ENCODE assay signal across 8 cellular contexts in genomic region chr2:198127627-198128026, GRCh38.
DNase-seq lines count a peak whose midpoint lies in the region; ATAC-seq and TF ChIP-seq lines count a peak whose summit lies in the region.

No MANE protein-coding gene starts in this region.

- H3K9me3 ChIP-seq in IMR-90 (ENCODE audit: control insufficient read depth, insufficient read depth, low read length) (no peaks in the 10 kb centered on the region), SK-N-MC (ENCODE audit: low read depth, low read length) (no peaks in the 10 kb centered on the region), ascending aorta (no peaks in the 10 kb centered on the region), hepatocyte (ENCODE audit: low read depth) (no peaks in the 10 kb centered on the region)

- DNase-seq in AML-193 (lab: John Stamatoyannopoulos, UW) (peak; percentile 50 to 51), IMR-90 (peak; percentile 71), SK-N-MC (ENCODE audit: low read depth, low spot score) (peak; percentile 22), ascending aorta (ENCODE audit: low spot score in 2 of 2) (no peak), hepatocyte (ENCODE audit: low spot score) (peak; percentile 76)
- peak; percentile 10 to 26 for DNase-seq in stimulated activated CD4-positive, alpha-beta T cell treated with anti-CD3 and anti-CD28 coated beads, Interleukin-15, amount 100 ng/mL, for 1 hour (ENCODE audit: low read depth in 1 of 2, low spot score in 1 of 2)

- no peak overlapping the region for H2AK9ac ChIP-seq in IMR-90 (replicated peaks; ENCODE audit: low read depth, low read length, poor library complexity)

- TF ChIP-seq RAD21 in IMR-90 (IDR thresholded peaks at IDR 0.05; ENCODE audit: low read length): peak; percentile 73

- no peak overlapping the region for H2BK15ac ChIP-seq in IMR-90 (ENCODE audit: low read depth, low read length)

- no peak overlapping the region for H3K14ac ChIP-seq in IMR-90 (replicated peaks; ENCODE audit: low read depth, low read length)

- dilution Hi-C loops in IMR-90 (cut with HindIII; ENCODE audit: low sequenced_read_pairs, unreplicated experiment): no loop called here

- H3K4ac ChIP-seq in IMR-90 (ENCODE audit: low read depth, low read length): no peak overlapping the region

- H3K36me3 ChIP-seq in IMR-90 (ENCODE audit: control insufficient read depth, insufficient read depth, low read length) (no peaks in the 10 kb centered on the region), SK-N-MC (ENCODE audit: insufficient read depth, low read length) (no peaks in the 10 kb centered on the region), ascending aorta (no peaks in the 10 kb centered on the region), hepatocyte (replicated peaks; ENCODE audit: insufficient read depth, low read depth) (no peaks in the 10 kb centered on the region)

- CTCF ChIA-PET in IMR-90 (lab: Yijun Ruan, JAX): interaction anchor here (0.6 to 1.4 kb wide), 11 partner anchors 8 to 735 kb away, joined by 3 to 5 read pairs (median 3); no protein-coding TSS in a partner anchor

- no peak overlapping the region for H2BK120ac ChIP-seq in IMR-90 (ENCODE audit: low read depth, low read length)

- no peaks in the 10 kb centered on the region for H3K4me1 ChIP-seq in IMR-90 (ENCODE audit: control insufficient read depth, insufficient read depth, low read length)
- H3K4me1 ChIP-seq in ascending aorta: peaks cover 0 to 6% of the 10 kb centered on the region in 2 donors
- no peaks in the 10 kb centered on the region for H3K4me1 ChIP-seq in hepatocyte (ENCODE audit: insufficient read depth)

- peak; percentile 61 for ATAC-seq in GM19035 (IDR thresholded peaks at IDR 0.05; ENCODE audit: unreplicated experiment)
- peak; percentile 85 for ATAC-seq in IMR-90 (ENCODE audit: low read depth)
- no peak for ATAC-seq in HG03521 (IDR thresholded peaks at IDR 0.05; ENCODE audit: unreplicated experiment)

- H2AFZ ChIP-seq in IMR-90 (replicated peaks; ENCODE audit: low read length, poor library complexity) (no peak overlapping the region), hepatocyte (no peak overlapping the region)

- H3K27me3 ChIP-seq in IMR-90 (ENCODE audit: control insufficient read depth, insufficient read depth, low read length) (no peaks in the 10 kb centered on the region), ascending aorta (no peaks in the 10 kb centered on the region), hepatocyte (peaks cover 8% of the 10 kb centered on the region)

- no peak overlapping the region for H2BK5ac ChIP-seq in IMR-90 (ENCODE audit: low read depth, low read length, poor library complexity, severe bottlenecking)

- H3K79me2 ChIP-seq in hepatocyte: no peaks in the 10 kb centered on the region

- H3K9me2 ChIP-seq in hepatocyte (replicated peaks; ENCODE audit: insufficient read depth): no peaks in the 10 kb centered on the region

- no peak overlapping the region for H4K5ac ChIP-seq in IMR-90 (ENCODE audit: low read depth, low read length)

- intact Hi-C loops in IMR-90 (cut with micrococcal nuclease) (loop anchor here (1.0 to 5.0 kb wide), 3 partner anchors 145 to 324 kb away; no protein-coding TSS in a partner anchor), ascending aorta (cut with DNase I) (loop anchor here (1.0 to 5.0 kb wide), 3 partner anchors 39 to 324 kb away; no protein-coding TSS in a partner anchor)

- no peak overlapping the region for H2BK20ac ChIP-seq in IMR-90 (ENCODE audit: low read depth, low read length)

- H3K79me1 ChIP-seq in IMR-90 (ENCODE audit: low read depth in 1 of 2, low read length in 2 of 2): no peaks in the 10 kb centered on the region

- in situ Hi-C loops in IMR-90 (cut with MboI; ENCODE audit: low sequenced_read_pairs): loop anchor here (5.0 kb wide), 1 partner anchor 325 kb away; the partner anchor contains the start of gene PLCL1

- H3K23ac ChIP-seq in IMR-90 (ENCODE audit: low read depth, low read length): no peak overlapping the region

- no peak overlapping the region for H4K8ac ChIP-seq in IMR-90 (ENCODE audit: low read depth in 2 of 2, low read length in 2 of 2)

- H3K4me3 ChIP-seq in IMR-90 (ENCODE audit: insufficient read depth, low read depth, low read length) (no peak overlapping the region), SK-N-MC (no peak overlapping the region), ascending aorta (no peak overlapping the region), hepatocyte (no peak overlapping the region)

- no peak overlapping the region for H4K91ac ChIP-seq in IMR-90 (ENCODE audit: insufficient read depth, low read depth, low read length)

- H3K56ac ChIP-seq in IMR-90 (ENCODE audit: extremely low read depth, insufficient read depth, low read length): no peak overlapping the region

- WGBS in IMR-90 (ENCODE audit: extremely low coverage in 2 of 2, insufficient read length in 1 of 2), 2 experiments: no CpG with 5 or more reads among the region's 1 CpG
- 20% methylated on average over 1 of the region's 1 CpG for WGBS in hepatocyte (ENCODE audit: low lambda C conversion rate, missing lambda C conversion rate)

- BruUV-seq in IMR-90 (replicated peaks; lab: Mats Ljungman, UMichigan): no TSS peak

- no peak overlapping the region for H3K18ac ChIP-seq in IMR-90 (ENCODE audit: low read depth, low read length)

- no peak overlapping the region for H2AK5ac ChIP-seq in IMR-90 (ENCODE audit: low read depth, low read length)

- H3K27ac ChIP-seq in IMR-90 (ENCODE audit: insufficient read depth, low read length) (no peak overlapping the region), SK-N-MC (no peak overlapping the region), ascending aorta (no peak overlapping the region), hepatocyte (no peak overlapping the region)

- TF ChIP-seq CTCF in IMR-90 (conservative IDR thresholded peaks at IDR 0.05; ENCODE audit: low read depth, low read length) (peak; percentile 64), ascending aorta (IDR thresholded peaks at IDR 0.05) (peak; percentile 58 to 74 (median 62)), hepatocyte (IDR thresholded peaks at IDR 0.05; ENCODE audit: poor library complexity) (peak; percentile 71)

- H3K9ac ChIP-seq in IMR-90 (ENCODE audit: low read depth, low read length) (no peak overlapping the region), SK-N-MC (ENCODE audit: insufficient read length) (no peak overlapping the region)

- H3K9me1 ChIP-seq in IMR-90 (ENCODE audit: insufficient read depth, low read length): no peaks in the 10 kb centered on the region

- no peak overlapping the region for H3K4me2 ChIP-seq in IMR-90 (ENCODE audit: low read depth, low read length)
- no peak overlapping the region for H3K4me2 ChIP-seq in hepatocyte

- H4K20me1 ChIP-seq in IMR-90 (ENCODE audit: insufficient read depth, low read length) (no peaks in the 10 kb centered on the region), hepatocyte (ENCODE audit: insufficient read depth, poor library complexity, severe bottlenecking) (no peaks in the 10 kb centered on the region)

- TF ChIP-seq POLR2A in IMR-90 (IDR thresholded peaks at IDR 0.05; ENCODE audit: low read depth, low read length): no peak

- POLR2A ChIA-PET in IMR-90 (lab: Charles Lee; ENCODE audit: unreplicated experiment): no interaction called here

TF ChIP-seq in IMR-90, 13 proteins besides CTCF, POLR2A, EP300 and RAD21:
- peak; percentile 66 for TF ChIP-seq SMC3 (IDR thresholded peaks at IDR 0.05; ENCODE audit: low read depth, low read length)
- TF ChIP-seq CEBPB (IDR thresholded peaks at IDR 0.05; ENCODE audit: low read depth, low read length): no peak
- no peak for TF ChIP-seq MAZ (IDR thresholded peaks at IDR 0.05; ENCODE audit: borderline replicate concordance, low read depth, low read length)

Comparison
In these comparisons a context has a peak if more than half of its experiments do, and no peak if none do; other contexts are left out.
1. DNase-seq: peak in AML-193 (2 of 2), IMR-90 (single experiment), SK-N-MC (single experiment), hepatocyte (single experiment) and stimulated activated CD4-positive, alpha-beta T cell treated with anti-CD3 and anti-CD28 coated beads, Interleukin-15, amount 100 ng/mL, for 1 hour (2 of 2); none in ascending aorta (0 of 2).
2. Peak in every context shown above with its lines, with median percentiles within 50 percentile points of each other: CTCF ChIP-seq.